31 cellular contexts compared by ENCODE assay signal in genomic region chr2:240581811-240582210, GRCh38. TPM values are rescaled to one million over a fixed set of nuclear protein-coding genes. Genes with fewer than 3 reads are reported as not detected.
DNase-seq lines count a peak whose midpoint lies in the region; TF ChIP-seq lines count a peak whose summit lies in the region.
"Had no signal": no experiment of that assay in that cellular context is flagged by ENCODE, and none has a peak within 500 bp of the region (broad histone marks: within the 10 kb centered on the region; RNA-seq: fewer than 3 reads in every experiment).

No MANE protein-coding gene starts in this region.

- H3K9me3 ChIP-seq in BLaER1, result peaks cover 11% of the 10 kb centered on the region
- no peaks in the 10 kb centered on the region for H3K9me3 ChIP-seq in NT2/D1 (ENCODE audit: insufficient read depth, low read length)
- H3K9me3 ChIP-seq in mammary epithelial cell (replicated peaks; ENCODE audit: insufficient read depth, low read length), result no peaks in the 10 kb centered on the region
- H3K9me3 ChIP-seq: adrenal gland, gastrocnemius medialis, lower lobe of right lung, pancreas, thoracic aorta had no signal

- H3K27me3 Mint-ChIP-seq in Calu3 (ENCODE audit: unreplicated experiment), result no peaks in the 10 kb centered on the region
- H3K27me3 Mint-ChIP-seq: natural killer cell treated with Interleukin-12 subunit alpha and Interleukin-12 subunit beta and Interleukin-15 and Interleukin-18, amount 100 ng/mL, for 72 hours; stimulated activated naive CD8-positive, alpha-beta T cell treated with anti-CD3 and anti-CD28 coated beads, Interleukin-15, Interleukin-2, amounts not matched to agents 100 ng/mL and 50 ng/mL, for 24 hours; T-helper 17 cell had no signal

- H3K4me2 ChIP-seq in BLaER1, result peak overlapping the region; percentile 94
- H3K4me2 ChIP-seq in mammary epithelial cell (ENCODE audit: insufficient read depth, low read depth, low read length), result peak overlapping the region; percentile 61

- peaks cover 47% of the 10 kb centered on the region for H3K4me1 Mint-ChIP-seq in Calu3 (ENCODE audit: low read depth, unreplicated experiment)

- no peak overlapping the region for H3K4me3 Mint-ChIP-seq in Calu3 (ENCODE audit: low read depth, unreplicated experiment)
- H3K4me3 Mint-ChIP-seq: natural killer cell treated with Interleukin-12 subunit alpha and Interleukin-12 subunit beta and Interleukin-15 and Interleukin-18, amount 100 ng/mL, for 72 hours; stimulated activated naive CD8-positive, alpha-beta T cell treated with anti-CD3 and anti-CD28 coated beads, Interleukin-15, Interleukin-2, amounts not matched to agents 100 ng/mL and 50 ng/mL, for 24 hours; T-helper 17 cell had no signal

- peaks cover 65% of the 10 kb centered on the region for H3K36me3 Mint-ChIP-seq in Calu3 (ENCODE audit: insufficient read depth, unreplicated experiment)
- H3K36me3 Mint-ChIP-seq: natural killer cell treated with Interleukin-12 subunit alpha and Interleukin-12 subunit beta and Interleukin-15 and Interleukin-18, amount 100 ng/mL, for 72 hours had no signal

- DNase-seq in Calu3 (no peak), NT2/D1 (ENCODE audit: low read depth, low spot score) (peak; percentile 66), mammary epithelial cell (peak; percentile 67), NCI-H526 treated with DMSO at 0.1 percent for 48 hours (lab: John Stamatoyannopoulos, UW) (no peak), substantia nigra (lab: John Stamatoyannopoulos, UW) (no peak), COLO668 (lab: John Stamatoyannopoulos, UW; ENCODE audit: unreplicated experiment) (no peak)
- no peak for DNase-seq in activated effector memory CD4-positive, alpha-beta T cell treated with Interleukin-2 at 50 U/mL for 16 hours
- DNase-seq: activated CD4-positive, alpha-beta T cell treated with anti-CD3 and anti-CD28 coated beads, Interleukin-2, amount 50 U/mL, for 48 hours; activated naive CD4-positive, alpha-beta T cell treated with Interleukin-2 at 50 U/mL for 16 hours; activated T-cell treated with anti-CD3 and anti-CD28 coated beads, Interleukin-2, amount 50 U/mL, for 48 hours; adrenal gland; AML-193; COR-L47; DMS79; dorsolateral prefrontal cortex; gastrocnemius medialis; HCEC 1CT; lower lobe of right lung; NCI-H1694; NCI-H446 treated with DMSO at 0.1 percent for 48 hours; NCI-H82; retina; Right ventricle myocardium superior; small intestine; stimulated activated CD4-positive, alpha-beta T cell treated with anti-CD3 and anti-CD28 coated beads, Interleukin-1b, Interleukin-23, amount 100 ng/mL, for 48 hours; T-helper 17 cell had no signal

- H2AFZ ChIP-seq in mammary epithelial cell (ENCODE audit: low read depth, low read length), result no peak overlapping the region

- in situ Hi-C loops in mammary epithelial cell (cut with MboI; ENCODE audit: low sequenced_read_pairs in 2 of 2), result no loop called here

- peak overlapping the region; percentile 68 for H3K27ac Mint-ChIP-seq in Calu3 (ENCODE audit: unreplicated experiment)
- H3K27ac Mint-ChIP-seq: T-helper 17 cell had no signal

- TF ChIP-seq CTCF in Calu3 (IDR thresholded peaks at IDR 0.05; ENCODE audit: unreplicated experiment) (no peak), mammary epithelial cell (conservative IDR thresholded peaks at IDR 0.05 in 1 of 2, IDR thresholded peaks at IDR 0.05 in 1 of 2; ENCODE audit: extremely low read depth in 1 of 2, insufficient read depth in 1 of 2, low read depth in 1 of 2, low read length in 2 of 2) (no peak)

- H3K9me3 Mint-ChIP-seq in Calu3 (ENCODE audit: low read depth, unreplicated experiment), result no peaks in the 10 kb centered on the region
- H3K9me3 Mint-ChIP-seq: natural killer cell treated with Interleukin-12 subunit alpha and Interleukin-12 subunit beta and Interleukin-15 and Interleukin-18, amount 100 ng/mL, for 72 hours; stimulated activated naive CD8-positive, alpha-beta T cell treated with anti-CD3 and anti-CD28 coated beads, Interleukin-15, Interleukin-2, amounts not matched to agents 100 ng/mL and 50 ng/mL, for 24 hours had no signal

- H3K4me3 ChIP-seq in BLaER1 (no peak overlapping the region), NT2/D1 (ENCODE audit: insufficient read length, low read depth) (no peak overlapping the region), mammary epithelial cell (replicated peaks in 1 of 3; ENCODE audit: insufficient read depth in 1 of 3, low read depth in 2 of 3, low read length in 3 of 3) (no peak overlapping the region)
- H3K4me3 ChIP-seq: adrenal gland, dorsolateral prefrontal cortex, gastrocnemius medialis, lower lobe of right lung, pancreas, thoracic aorta had no signal

- H3K36me3 ChIP-seq in BLaER1 (peaks cover 66% of the 10 kb centered on the region), NT2/D1 (ENCODE audit: insufficient read depth, insufficient read length, low read length) (peaks cover 47% of the 10 kb centered on the region), mammary epithelial cell (ENCODE audit: insufficient read depth, low read length) (no peaks in the 10 kb centered on the region)

- peak overlapping the region; percentile 11; the same call in 1 of the 2 replicates for H3K27ac ChIP-seq in BLaER1
- H3K27ac ChIP-seq in mammary epithelial cell (ENCODE audit: insufficient read depth, low read depth, low read length), result peak overlapping the region; percentile 50
- H3K27ac ChIP-seq in substantia nigra (ENCODE audit: low read depth, low read length, poor library complexity, severe bottlenecking), result no peak overlapping the region
- H3K27ac ChIP-seq: adrenal gland, dorsolateral prefrontal cortex, gastrocnemius medialis, lower lobe of right lung, pancreas, thoracic aorta had no signal

- 0% methylated on average over 4 of the region's 5 CpGs for WGBS in mammary epithelial cell (ENCODE audit: low coverage, missing lambda C conversion rate)

- BruUV-seq in Calu3 (replicated peaks; lab: Mats Ljungman, UMichigan), result no TSS peak
- BruUV-seq in mammary epithelial cell (replicated peaks; lab: Mats Ljungman, UMichigan), result no TSS peak

- intact Hi-C loops in Calu3 (cut with micrococcal nuclease; ENCODE audit: unreplicated experiment) (no loop called here), mammary epithelial cell (cut with micrococcal nuclease) (no loop called here)

- CTCF ChIA-PET in Calu3 (lab: Charles Lee), result no interaction called here
- CTCF ChIA-PET in mammary epithelial cell (lab: Charles Lee; ENCODE audit: low non-redundant PET), result no interaction called here

- H3K4me1 ChIP-seq in BLaER1, result peaks cover 51% of the 10 kb centered on the region
- peaks cover 26% of the 10 kb centered on the region for H3K4me1 ChIP-seq in NT2/D1 (ENCODE audit: insufficient read depth, insufficient read length)
- peaks cover 61% of the 10 kb centered on the region for H3K4me1 ChIP-seq in mammary epithelial cell (ENCODE audit: insufficient read depth, low read length)

- H4K20me1 ChIP-seq in BLaER1 (peaks cover 51% of the 10 kb centered on the region), mammary epithelial cell (ENCODE audit: insufficient read depth, low read length) (no peaks in the 10 kb centered on the region)

- H3K79me2 ChIP-seq in mammary epithelial cell (ENCODE audit: insufficient read depth, low read length), result peaks cover 52% of the 10 kb centered on the region

- H3K9ac ChIP-seq in BLaER1 (no peak overlapping the region), NT2/D1 (ENCODE audit: insufficient read length, low read depth) (no peak overlapping the region), mammary epithelial cell (ENCODE audit: insufficient read depth, low read length) (no peak overlapping the region)

- dilution Hi-C loops in mammary epithelial cell (cut with HindIII; ENCODE audit: low sequenced_read_pairs), result no loop called here

- H3K27me3 ChIP-seq in BLaER1 (no peaks in the 10 kb centered on the region), NT2/D1 (ENCODE audit: insufficient read depth, insufficient read length) (no peaks in the 10 kb centered on the region), mammary epithelial cell (ENCODE audit: insufficient read depth, low read length) (no peaks in the 10 kb centered on the region)
- H3K27me3 ChIP-seq: adrenal gland, dorsolateral prefrontal cortex, gastrocnemius medialis, pancreas had no signal

RNA-seq across cellular contexts. Expression of gene CAPN10, which starts 4.7 kb away (rescaled TPM):
- total RNA-seq in Calu3 (2022) (49.3 and 52.6 TPM in 2 replicates), mammary epithelial cell (10 to 100 TPM; 16.0 to 27.7 TPM)
- polyA plus RNA-seq in mammary epithelial cell, result 8.9 TPM
- 4.7 TPM for polyA minus RNA-seq in mammary epithelial cell

RNA-seq across cellular contexts. Expression of gene RNPEPL1, which starts 13.5 kb away (rescaled TPM):
- total RNA-seq in Calu3 (2022) (80.6 and 82.9 TPM in 2 replicates), mammary epithelial cell (10 to 100 TPM; 12.5 to 40.6 TPM)
- 12.8 TPM for polyA plus RNA-seq in mammary epithelial cell
- 42.5 TPM for polyA minus RNA-seq in mammary epithelial cell

RNA-seq across cellular contexts. Expression of gene DUSP28, which starts 21.7 kb away (rescaled TPM):
- 5.1 and 8.5 TPM in 2 replicates for total RNA-seq in Calu3 (2022)
- 1 to 10 TPM; 2.8 to 3.2 TPM for total RNA-seq in mammary epithelial cell
- 2.6 TPM for polyA plus RNA-seq in mammary epithelial cell
- 0.62 TPM for polyA minus RNA-seq in mammary epithelial cell

RNA-seq across cellular contexts. Expression of gene ANKMY1, which starts 24.0 kb away (rescaled TPM):
- total RNA-seq in Calu3 (2022) (34.9 and 38.2 TPM in 2 replicates), mammary epithelial cell (10 to 100 TPM in 1 of 2 donors, 1 to 10 TPM in 1; 7.7 to 11.7 TPM)
- 4.1 TPM for polyA plus RNA-seq in mammary epithelial cell
- 5.7 TPM for polyA minus RNA-seq in mammary epithelial cell

RNA-seq across cellular contexts. Expression of gene GPR35, which starts 43.5 kb away (rescaled TPM):
- total RNA-seq in Calu3 (2022) (40.3 and 49.4 TPM in 2 replicates), mammary epithelial cell (under 1 TPM; 0.17 to 0.28 TPM)
- polyA plus RNA-seq in mammary epithelial cell, result 0.06 TPM
- 2.1 TPM for polyA minus RNA-seq in mammary epithelial cell

Comparison
In these comparisons a context has a peak if more than half of its experiments do, and no peak if none do; other contexts are left out.
1. DNase-seq: peak in NT2/D1 (single experiment) and mammary epithelial cell (single experiment); none in Calu3 (single experiment), activated effector memory CD4-positive, alpha-beta T cell treated with Interleukin-2 at 50 U/mL for 16 hours (single experiment), NCI-H526 treated with DMSO at 0.1 percent for 48 hours (single experiment), substantia nigra (0 of 49) and COLO668 (single experiment).